Comparison of ENCODE assay signal across 32 cellular contexts in genomic region chr1:34049477-34049876, GRCh38.
"Had no signal": no experiment of that assay in that cellular context is flagged by ENCODE, and none has a peak within 500 bp of the region (broad histone marks: within the 10 kb centered on the region; RNA-seq: fewer than 3 reads in every experiment).

No MANE protein-coding gene starts in this region.

- ATAC-seq: Panc1, Right ventricle myocardium inferior, SK-N-SH treated with all-trans-retinoic acid at 6 μM for 48 hours had no signal

- H3K4me2 ChIP-seq: KMS-11, PC-9 had no signal

- H2AFZ ChIP-seq: PC-9 had no signal

- H3K9ac ChIP-seq: KMS-11 had no signal

- H3K36me3 ChIP-seq: SJCRH30 had no signal

- H3K4me3 ChIP-seq: PC-9, SJCRH30, SK-N-MC had no signal

- H3K27ac ChIP-seq: KMS-11, PC-9, RWPE1, SJCRH30, SK-N-MC had no signal

- DNase-seq: Karpas-422, NCI-H1048, NCI-H1092 treated with DMSO at 0.1 percent for 48 hours, NCI-H1105 treated with DMSO at 0.1 percent for 48 hours, NCI-H1417, NCI-H1436, NCI-H146, NCI-H1694, NCI-H187, NCI-H1930, NCI-H2029 treated with DMSO at 0.1 percent for 48 hours, NCI-H2081 treated with DMSO at 0.1 percent for 48 hours, NCI-H2107, NCI-H2171, NCI-H226, NCI-H446 treated with DMSO at 0.1 percent for 48 hours, NCI-H510A, NCI-H524, NCI-H526, NCI-H69, NCI-H748 treated with DMSO at 0.1 percent for 48 hours, NCI-H82, PC-9, SHP77, SIG-M5, SJCRH30 had no signal

- H3K9me3 ChIP-seq: SJCRH30 had no signal

- H3K4me1 ChIP-seq: SJCRH30 had no signal
